In the genomic region with DNA sequence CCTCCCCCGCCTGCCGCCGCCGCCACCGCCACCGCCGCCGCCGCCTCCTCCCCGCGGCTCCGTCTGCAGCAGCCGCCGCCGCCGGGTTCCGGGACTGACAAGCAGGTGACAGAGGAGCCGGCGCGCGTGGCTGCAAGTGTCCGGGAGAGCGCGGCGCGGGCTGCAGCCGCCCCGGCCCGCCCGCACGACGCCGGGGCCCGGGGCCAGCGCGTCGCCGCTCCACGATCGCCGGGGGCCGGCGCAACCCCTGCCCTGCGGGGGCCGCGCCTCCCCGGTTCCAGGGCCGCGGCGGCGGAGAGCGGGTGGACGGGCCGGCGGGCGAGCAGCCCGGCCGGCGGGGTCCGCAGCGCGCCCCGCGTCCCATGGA, we compare ENCODE assay signal across 16 cellular contexts. TPM values are rescaled to one million over a fixed set of nuclear protein-coding genes. Genes with fewer than 3 reads are reported as not detected.
DNase-seq lines count a peak whose midpoint lies in the region; ATAC-seq, FAIRE-seq and TF ChIP-seq lines count a peak whose summit lies in the region.
"Had no signal": no experiment of that assay in that cellular context is flagged by ENCODE, and none has a peak within 500 bp of the region (broad histone marks: within the 10 kb centered on the region; RNA-seq: fewer than 3 reads in every experiment).

No MANE protein-coding gene starts in this region.

- H2BK120ac ChIP-seq in H1 (replicated peaks; ENCODE audit: low read depth, low read length), result no peak overlapping the region

- H2BK5ac ChIP-seq in H1 (ENCODE audit: low read depth, low read length), result no peak overlapping the region

- H3K9me3 ChIP-seq in heart left ventricle, result no peaks in the 10 kb centered on the region
- H3K9me3 ChIP-seq in HUES64 (ENCODE audit: insufficient read depth, low read depth, low read length), result no peaks in the 10 kb centered on the region
- no peaks in the 10 kb centered on the region for H3K9me3 ChIP-seq in H1 (ENCODE audit: insufficient read depth in 2 of 2, low read depth in 1 of 2, low read length in 1 of 2)
- H3K9me3 ChIP-seq in thymus (ENCODE audit: control insufficient read depth), result no peaks in the 10 kb centered on the region
- no peaks in the 10 kb centered on the region for H3K9me3 ChIP-seq in colonic mucosa
- H3K9me3 ChIP-seq: BE2C, stomach had no signal

- H3K4me3 ChIP-seq in heart left ventricle (peak overlapping the region in 10 of 12 donors; percentile 24 to 60 (median 42)), HUES64 (ENCODE audit: low read length) (peak overlapping the region; percentile 27; the same call in 1 of the 2 replicates), H1 (ENCODE audit: extremely low read depth in 1 of 4, insufficient read depth in 2 of 4, low read depth in 3 of 4, low read length in 4 of 4) (peak overlapping the region; percentile 14 to 53 (median 23); a peak in 3 of 8 replicates), thymus (ENCODE audit: low read length) (peak overlapping the region; percentile 46), colonic mucosa (no peak overlapping the region)

- H2AK5ac ChIP-seq in H1 (ENCODE audit: low read depth, low read length), result no peak overlapping the region

- H4K8ac ChIP-seq in H1 (ENCODE audit: extremely low read depth, insufficient read depth, low read length), result 0 out of 2 replicates have a peak overlapping the region, but pooled peaks have one; percentile 52

- TF ChIP-seq POLR2A in heart left ventricle (IDR thresholded peaks at IDR 0.05) (no peak), H1 (IDR thresholded peaks at IDR 0.05; ENCODE audit: control extremely low read depth in 1 of 2, low read depth in 2 of 2, low read length in 2 of 2) (no peak)

- H3K4me2 ChIP-seq in H1 (ENCODE audit: insufficient read depth in 1 of 2, low read depth in 2 of 2, low read length in 2 of 2), result peak overlapping the region; percentile 68 to 80; a peak in 3 of 4 replicates

- no peak overlapping the region for H2BK20ac ChIP-seq in H1 (ENCODE audit: low read length)

- FAIRE-seq in H1 (lab: Jason Lieb, UNC), result no peak
- FAIRE-seq: G401.6 had no signal

- no peak overlapping the region for H3K14ac ChIP-seq in H1 (ENCODE audit: insufficient read length)

- CTCF ChIA-PET in H1 (lab: Charles Lee; ENCODE audit: partially characterized antibody), result interaction anchor here (0.7 to 1.7 kb wide), 4 partner anchors 10 to 54 kb away, joined by 3 to 5 read pairs (median 3); no protein-coding TSS in a partner anchor

- H4K5ac ChIP-seq in H1 (ENCODE audit: insufficient read length, low read depth, low read length), result no peak overlapping the region

- H3K36me3 ChIP-seq in heart left ventricle, result no peaks in the 10 kb centered on the region
- H3K36me3 ChIP-seq in HUES64 (ENCODE audit: insufficient read depth, low read length), result no peaks in the 10 kb centered on the region
- H3K36me3 ChIP-seq in H1 (ENCODE audit: control insufficient read depth in 2 of 4, insufficient read depth in 4 of 4, low read length in 3 of 4), result peaks cover 0 to 10% (median 0%) of the 10 kb centered on the region in 4 experiments; a peak in 1 of 8 replicates
- H3K36me3 ChIP-seq in thymus (ENCODE audit: control insufficient read depth, insufficient read depth), result no peaks in the 10 kb centered on the region
- no peaks in the 10 kb centered on the region for H3K36me3 ChIP-seq in colonic mucosa
- H3K36me3 ChIP-seq: BE2C, stomach had no signal

- no peak for TF ChIP-seq RAD21 in H1 (IDR thresholded peaks at IDR 0.05 in 1 of 2, conservative IDR thresholded peaks at IDR 0.05 in 1 of 2; ENCODE audit: low read depth in 2 of 2, low read length in 2 of 2)

- H3K23ac ChIP-seq in H1 (ENCODE audit: insufficient read length), result no peak overlapping the region

- no peak overlapping the region for H2BK15ac ChIP-seq in H1 (ENCODE audit: low read length)

- H3K9ac ChIP-seq in HUES64 (ENCODE audit: low read depth, low read length), result no peak overlapping the region
- no peak overlapping the region for H3K9ac ChIP-seq in H1 (replicated peaks in 1 of 4; ENCODE audit: extremely low read depth in 1 of 4, low read depth in 3 of 4, low read length in 3 of 4)
- H3K9ac ChIP-seq in colonic mucosa (ENCODE audit: low read depth in 2 of 2, low read length in 2 of 2), result no peak overlapping the region

- H2AFZ ChIP-seq in H1 (ENCODE audit: low read length), result no peak overlapping the region

- no peaks in the 10 kb centered on the region for H3K79me1 ChIP-seq in H1 (ENCODE audit: low read depth, low read length)

- H3K18ac ChIP-seq in H1 (ENCODE audit: extremely low read depth, low read length), result no peak overlapping the region

- peaks cover 11 to 19% of the 10 kb centered on the region in 2 experiments for H4K20me1 ChIP-seq in H1 (replicated peaks in 1 of 2; ENCODE audit: control insufficient read depth in 1 of 2, insufficient read depth in 2 of 2, low read length in 2 of 2)

- H3K27ac ChIP-seq in heart left ventricle (no peak overlapping the region), HUES64 (ENCODE audit: low read depth, low read length) (no peak overlapping the region), H1 (ENCODE audit: low read depth, low read length) (no peak overlapping the region), thymus (ENCODE audit: low read depth) (no peak overlapping the region), colonic mucosa (no peak overlapping the region)
- H3K27ac ChIP-seq: stomach had no signal

- peaks cover 42 to 94% (median 81%) of the 10 kb centered on the region in 9 donors for H3K27me3 ChIP-seq in heart left ventricle
- H3K27me3 ChIP-seq in HUES64 (ENCODE audit: insufficient read depth, low read length), result peaks cover 96% of the 10 kb centered on the region
- H3K27me3 ChIP-seq in H1 (replicated peaks in 1 of 4; ENCODE audit: control insufficient read depth in 3 of 4, extremely low read depth in 1 of 4, insufficient read depth in 3 of 4, low read length in 3 of 4), result peaks cover 91 to 96% (median 95%) of the 10 kb centered on the region in 4 experiments; a peak in 6 of 7 replicates
- peaks cover 98% of the 10 kb centered on the region for H3K27me3 ChIP-seq in thymus (ENCODE audit: control insufficient read depth, insufficient read depth)
- peaks cover 90% of the 10 kb centered on the region for H3K27me3 ChIP-seq in colonic mucosa

- peaks cover 0 to 60% (median 21%) of the 10 kb centered on the region in 12 donors for H3K4me1 ChIP-seq in heart left ventricle
- peaks cover 38% of the 10 kb centered on the region for H3K4me1 ChIP-seq in HUES64 (ENCODE audit: insufficient read depth, low read length)
- peaks cover 20 to 72% (median 43%) of the 10 kb centered on the region in 4 experiments for H3K4me1 ChIP-seq in H1 (replicated peaks in 1 of 4; ENCODE audit: control insufficient read depth in 3 of 4, insufficient read depth in 4 of 4, low read length in 3 of 4)
- H3K4me1 ChIP-seq in thymus (ENCODE audit: control insufficient read depth, insufficient read depth, low read length), result peaks cover 7% of the 10 kb centered on the region
- H3K4me1 ChIP-seq in colonic mucosa, result peaks cover 8% of the 10 kb centered on the region

- H3K4ac ChIP-seq in H1 (replicated peaks; ENCODE audit: insufficient read length, low read depth, low read length), result no peak overlapping the region

- H3K79me2 ChIP-seq in H1 (ENCODE audit: control insufficient read depth in 1 of 2, insufficient read depth in 2 of 2, low read length in 2 of 2), result no peaks in the 10 kb centered on the region

- no peak for ATAC-seq in heart left ventricle
- no peak for ATAC-seq in HG03520 (IDR thresholded peaks at IDR 0.05; ENCODE audit: unreplicated experiment)

- POLR2A ChIA-PET in H1 (lab: Charles Lee; ENCODE audit: partially characterized antibody), result interaction anchor here (2.6 kb wide), 1 partner anchor 9 kb away, joined by 14 read pairs; no protein-coding TSS in a partner anchor

- TF ChIP-seq CTCF in heart left ventricle (IDR thresholded peaks at IDR 0.05) (no peak), H1 (IDR thresholded peaks at IDR 0.05; ENCODE audit: control extremely low read depth in 1 of 3, insufficient read depth in 1 of 3, low read depth in 1 of 3, low read length in 3 of 3) (no peak), colonic mucosa (IDR thresholded peaks at IDR 0.05) (no peak)

- no peak for TF ChIP-seq EP300 in H1 (IDR thresholded peaks at IDR 0.05; ENCODE audit: borderline replicate concordance in 1 of 2, low read depth in 2 of 2, low read length in 2 of 2)

- intact Hi-C loops in heart left ventricle (cut with DNase I), result loop anchor here in 9 of 10 donors (5.0 to 10.0 kb wide), 5 partner anchors 73 to 171 kb away; no protein-coding TSS in a partner anchor
- intact Hi-C loops in cardiac septum (cut with DNase I), result no loop called here
- intact Hi-C loops in colonic mucosa (cut with DNase I), result loop anchor here (5.0 kb wide), 2 partner anchors 78 to 168 kb away; no protein-coding TSS in a partner anchor

- H3K23me2 ChIP-seq in H1 (ENCODE audit: low read depth, low read length), result peaks cover 12% of the 10 kb centered on the region; the same call in 1 of the 2 replicates

- peak in 1 of 5 donors; percentile 29 for DNase-seq in heart left ventricle
- no peak for DNase-seq in cardiac septum (ENCODE audit: low spot score)
- no peak for DNase-seq in H1 (ENCODE audit: low read depth in 1 of 2, low spot score in 2 of 2)
- DNase-seq in colonic mucosa, result no peak
- no peak for DNase-seq in NCI-H187 treated with DMSO at 0.1 percent for 48 hours (lab: John Stamatoyannopoulos, UW)
- DNase-seq: activated CD8-positive, alpha-beta memory T cell treated with anti-CD3 and anti-CD28 coated beads, Interleukin-2, amount 50 U/mL, for 4 hours; BE2C; cortex of kidney; SIG-M5; stomach had no signal

- no peak overlapping the region for H4K91ac ChIP-seq in H1 (replicated peaks; ENCODE audit: insufficient read length, low read length)

- 0 to 1% (median 1%) methylated on average over 3 to 64 of the region's 64 CpGs; no CpG with 5 or more reads in 1 of the 4 donors for WGBS in heart left ventricle, 4 donors
- WGBS in HUES64, result under 1% methylated on average over 63 of the region's 64 CpGs
- no CpG with 5 or more reads among the region's 64 CpGs for WGBS in H1 (ENCODE audit: extremely low coverage in 1 of 2, insufficient coverage in 1 of 2, insufficient read length in 1 of 2, insufficient replicate concordance in 2 of 2, low coverage in 1 of 2, low lambda C conversion rate in 2 of 2, missing lambda C conversion rate in 1 of 2), 2 experiments
- 2% methylated on average over 64 of the region's 64 CpGs for WGBS in thymus

- H2BK12ac ChIP-seq in H1 (ENCODE audit: low read depth, low read length), result no peak overlapping the region

- H3K56ac ChIP-seq in H1 (replicated peaks; ENCODE audit: insufficient read length, low read depth, low read length), result no peak overlapping the region

RNA-seq across cellular contexts. Expression of gene LMX1B, which starts 0.3 kb away (rescaled TPM):
- total RNA-seq in heart left ventricle (1 to 10 TPM in 1 of 9 donors, under 1 TPM in 8; 0.19 to 1.1 (median 0.47) TPM), cardiac septum (0.62 TPM), colonic mucosa (under 1 TPM in 1 of 2 donors, not detected in 1; 0.13 TPM)
- polyA plus RNA-seq in heart left ventricle (under 1 TPM; 0.15 to 0.32 TPM), H1 (2011; rRNA removed) (0.09 and 0.17 TPM in 2 replicates), thymus (0.02 TPM)
- polyA plus RNA-seq in HUES64 (2013, experiment 1 of 2), result 1.1 TPM
- polyA plus RNA-seq in HUES64 (2013, experiment 2 of 2), result 1.0 TPM
- 0.37 and 0.52 TPM in 2 replicates for total RNA-seq in H1 (2021; fragmentation: NEBNext Ultra II Directional; extraction: Animal tissue kit (Norgen Biotek cat#: 25700))
- 0.17 TPM for polyA plus RNA-seq in H1 (2011; cell fraction: cytosol; rRNA removed)
- polyA plus RNA-seq in H1 (2011; cell fraction: nucleus; rRNA removed), result 0.24 TPM
- polyA plus RNA-seq in H1 (2012, experiment 1 of 2), result 0.17 to 0.24 TPM (median 0.20 TPM) in 4 replicates
- polyA plus RNA-seq in H1 (2012, experiment 2 of 2), result 0.16 TPM
- 0.18 TPM for polyA plus RNA-seq in H1 (2013, experiment 1 of 2)
- 0.22 TPM for polyA plus RNA-seq in H1 (2013, experiment 2 of 2)
- polyA minus RNA-seq in H1 (2011; rRNA and poly(A)+ RNA removed), result 0.07 and 0.16 TPM in 2 replicates
- polyA minus RNA-seq in H1 (2011; cell fraction: cytosol; rRNA and poly(A)+ RNA removed), result 0.44 TPM
- polyA minus RNA-seq in H1 (2011; cell fraction: nucleus; rRNA and poly(A)+ RNA removed), result 0.10 TPM
- total RNA-seq: LHCN-M2, myocyte, stomach had no signal
